ENCODE assay signal across 29 cellular contexts in genomic region chr12:130989391-130989790, GRCh38.
"Had no signal": no experiment of that assay in that cellular context is flagged by ENCODE, and none has a peak within 500 bp of the region (broad histone marks: within the 10 kb centered on the region; RNA-seq: fewer than 3 reads in every experiment).

No MANE protein-coding gene starts in this region.

- H3K9ac ChIP-seq: parathyroid adenoma had no signal

- H3K9me3 ChIP-seq: body of pancreas, colonic mucosa, gastroesophageal sphincter, left lung, psoas muscle, thoracic aorta had no signal

- H2AFZ ChIP-seq: parathyroid adenoma had no signal

- H3K4me3 ChIP-seq: body of pancreas, colonic mucosa, dorsolateral prefrontal cortex, gastroesophageal sphincter, left lung, psoas muscle, thoracic aorta had no signal

- H3K4me1 Mint-ChIP-seq: activated CD4-positive, alpha-beta T cell treated with anti-CD3 and anti-CD28 coated beads, Interleukin-2, amount 10 ng/mL, durations not matched to agents 24 days and 14 days had no signal

- H3K27ac Mint-ChIP-seq: activated CD4-positive, alpha-beta memory T cell treated with anti-CD3 and anti-CD28 coated beads for 36 hours; activated CD4-positive, alpha-beta T cell treated with anti-CD3 and anti-CD28 coated beads, Interleukin-2, amount 10 ng/mL, durations not matched to agents 24 days and 14 days; activated naive CD8-positive, alpha-beta T cell; activated T-helper 2 cell treated with anti-CD3 and anti-CD28 coated beads, Interferon-gamma antibody, Interleukin-2, Interleukin-4, amounts not matched to agents 10 μg/mL and 5 μg/mL and 100 μg/mL, durations not matched to agents 14 hours and 24 hours and 36 hours; stimulated activated naive CD8-positive, alpha-beta T cell treated with anti-CD3 and anti-CD28 coated beads, Interleukin-15, Interleukin-2, amounts not matched to agents 100 ng/mL and 50 ng/mL, for 24 hours; T-helper 17 cell had no signal

- H3K4me3 Mint-ChIP-seq: activated CD4-positive, alpha-beta memory T cell treated with anti-CD3 and anti-CD28 coated beads for 36 hours; activated CD4-positive, alpha-beta T cell treated with anti-CD3 and anti-CD28 coated beads, Interleukin-2, amount 10 ng/mL, durations not matched to agents 24 days and 14 days; activated naive CD8-positive, alpha-beta T cell; activated T-cell treated with anti-CD3 and anti-CD28 coated beads, Interleukin-2, amount 50 U/mL, for 4 hours; neural crest cell; stimulated activated naive CD8-positive, alpha-beta T cell treated with anti-CD3 and anti-CD28 coated beads, Interleukin-15, Interleukin-2, amounts not matched to agents 100 ng/mL and 50 ng/mL, for 24 hours; T-helper 17 cell had no signal

- H3K36me3 ChIP-seq: colonic mucosa, thoracic aorta, WERI-Rb-1 had no signal

- H3K79me2 ChIP-seq: parathyroid adenoma had no signal

- H3K27me3 ChIP-seq: body of pancreas, colonic mucosa, gastroesophageal sphincter, left lung had no signal

- H3K4me1 ChIP-seq: body of pancreas, colonic mucosa, gastroesophageal sphincter, left lung, parathyroid adenoma, psoas muscle had no signal

- H3K36me3 Mint-ChIP-seq: activated CD4-positive, alpha-beta memory T cell treated with anti-CD3 and anti-CD28 coated beads for 36 hours; activated naive CD8-positive, alpha-beta T cell had no signal

- ATAC-seq: activated CD4-positive, CD25-positive, alpha-beta regulatory T cell treated with anti-CD3 and anti-CD28 coated beads, Interleukin-2, amount 50 U/mL, for 24 hours; activated T-cell treated with anti-CD3 and anti-CD28 coated beads, Interleukin-2, amount 50 U/mL, for 4 hours; body of pancreas; left lung; SK-N-SH treated with all-trans-retinoic acid at 6 μM for 48 hours; T-helper 17 cell had no signal

- DNase-seq: activated CD4-positive, alpha-beta memory T cell treated with anti-CD3 and anti-CD28 coated beads for 36 hours; activated CD4-positive, alpha-beta T cell treated with anti-CD3 and anti-CD28 coated beads, Interleukin-2, amount 10 ng/mL, durations not matched to agents 24 days and 14 days; activated CD8-positive, alpha-beta memory T cell treated with anti-CD3 and anti-CD28 coated beads, Interleukin-2, amount 50 U/mL, for 48 hours; activated naive CD4-positive, alpha-beta T cell treated with Interleukin-2 at 50 U/mL for 16 hours; activated T-cell treated with anti-CD3 and anti-CD28 coated beads, Interleukin-2, amount 50 U/mL, for 4 hours; anterior cingulate cortex; cerebellar nuclear complex; colonic mucosa; effector memory CD4-positive, alpha-beta T cell; erythroblast; kidney glomerular epithelial cell; left lung; occipital lobe; stimulated activated CD4-positive, alpha-beta T cell treated with anti-CD3 and anti-CD28 coated beads, Interleukin-2, amount 100 ng/mL, for 48 hours; T-helper 17 cell; T1000; WERI-Rb-1 had no signal

- H3K9me3 Mint-ChIP-seq: activated CD4-positive, alpha-beta memory T cell treated with anti-CD3 and anti-CD28 coated beads for 36 hours; activated CD4-positive, alpha-beta T cell treated with anti-CD3 and anti-CD28 coated beads, Interleukin-2, amount 10 ng/mL, durations not matched to agents 24 days and 14 days; activated T-cell treated with anti-CD3 and anti-CD28 coated beads, Interleukin-2, amount 50 U/mL, for 4 hours; activated T-helper 2 cell treated with anti-CD3 and anti-CD28 coated beads, Interferon-gamma antibody, Interleukin-2, Interleukin-4, amounts not matched to agents 10 μg/mL and 5 μg/mL and 100 μg/mL, durations not matched to agents 14 hours and 24 hours and 36 hours; neural crest cell; stimulated activated naive CD8-positive, alpha-beta T cell treated with anti-CD3 and anti-CD28 coated beads, Interleukin-15, Interleukin-2, amounts not matched to agents 100 ng/mL and 50 ng/mL, for 24 hours had no signal

- H3K27ac ChIP-seq: body of pancreas, colonic mucosa, dorsolateral prefrontal cortex, left lung, parathyroid adenoma, psoas muscle, thoracic aorta, WERI-Rb-1 had no signal
